Comparison of ENCODE assay signal across 9 cellular contexts in the genomic region with DNA sequence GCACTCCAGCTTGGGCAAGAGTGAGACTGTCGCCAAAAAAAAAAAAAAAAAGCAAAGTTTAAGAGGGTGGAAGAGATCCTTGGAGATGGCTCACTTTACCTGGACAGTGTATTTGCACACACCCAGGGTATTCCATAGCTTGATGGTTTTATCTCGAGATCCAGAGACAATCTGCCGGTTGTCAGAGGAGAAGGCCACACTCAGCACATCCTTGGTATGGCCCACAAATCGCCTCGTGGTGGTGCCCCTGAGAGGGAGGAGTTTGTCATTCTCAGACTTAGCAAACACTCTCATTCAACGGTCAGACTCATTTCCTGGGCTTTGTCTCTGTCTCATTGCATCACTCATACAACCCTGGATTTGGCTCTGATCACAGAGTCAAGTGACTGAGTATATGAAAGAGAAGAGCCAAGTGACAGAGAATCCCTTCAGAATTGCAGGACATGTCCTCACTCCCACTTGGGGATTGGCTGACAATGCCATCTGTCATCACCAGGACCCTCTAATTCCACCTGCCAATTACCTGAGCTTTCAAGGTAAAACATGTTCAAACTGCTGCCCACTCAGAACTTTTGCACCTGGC. TPM values are rescaled to one million over a fixed set of nuclear protein-coding genes. Genes with fewer than 3 reads are reported as not detected.
DNase-seq lines count a peak whose midpoint lies in the region; ATAC-seq and TF ChIP-seq lines count a peak whose summit lies in the region.
"Had no signal": no experiment of that assay in that cellular context is flagged by ENCODE, and none has a peak within 500 bp of the region (broad histone marks: within the 10 kb centered on the region; RNA-seq: fewer than 3 reads in every experiment).

No MANE protein-coding gene starts in this region.

- peak; percentile 82 for DNase-seq in activated effector memory CD4-positive, alpha-beta T cell treated with anti-CD3 and anti-CD28 coated beads, Interleukin-2, amount 50 U/mL, for 16 hours
- no peak for DNase-seq in activated effector memory CD4-positive, alpha-beta T cell treated with Interleukin-2 at 50 U/mL for 16 hours
- DNase-seq in activated CD4-positive, alpha-beta T cell treated with anti-CD3 and anti-CD28 coated beads, Interleukin-2, amount 10 ng/mL, durations not matched to agents 24 days and 14 days = peak; percentile 76
- DNase-seq in fibroblast of peridontal ligament (ENCODE audit: extremely low read depth) (peak; percentile 80), spleen (no peak), omental fat pad (ENCODE audit: low spot score) (no peak)
- no peak for DNase-seq in effector CD8-positive, alpha-beta T cell (lab: John Stamatoyannopoulos, UW)

- peaks cover 52% of the 10 kb centered on the region for H3K4me1 Mint-ChIP-seq in activated CD4-positive, alpha-beta T cell treated with anti-CD3 and anti-CD28 coated beads, Interleukin-2, amount 10 ng/mL, durations not matched to agents 24 days and 14 days

- TF ChIP-seq CTCF in spleen (IDR thresholded peaks at IDR 0.05 in 8 of 11, conservative IDR thresholded peaks at IDR 0.05 in 3 of 11) (no peak), omental fat pad (IDR thresholded peaks at IDR 0.05) (no peak)

- intact Hi-C loops in activated CD4-positive, alpha-beta T cell treated with anti-CD3 and anti-CD28 coated beads, Interleukin-2, amount 10 ng/mL, durations not matched to agents 24 days and 14 days (cut with micrococcal nuclease) = loop anchor here (5.0 kb wide), 1 partner anchor 1619 kb away; the partner anchor contains the start of gene HNRNPH1
- intact Hi-C loops in spleen (cut with DNase I; ENCODE audit: low total_unique reads) = loop anchor here (5.0 kb wide), 1 partner anchor 49 kb away; no protein-coding TSS in a partner anchor

- peak overlapping the region in 7 of 8 donors; percentile 19 to 98 (median 94) for H3K27ac ChIP-seq in spleen

- H3K9me3 ChIP-seq in spleen = no peaks in the 10 kb centered on the region
- H3K9me3 ChIP-seq: mucosa of descending colon had no signal

- H3K36me3 ChIP-seq in spleen = peaks cover 15 to 62% (median 58%) of the 10 kb centered on the region in 6 donors

- H3K4me1 ChIP-seq in spleen = peaks cover 32 to 89% (median 54%) of the 10 kb centered on the region in 6 donors

- peak overlapping the region; percentile 91 for H3K4me3 Mint-ChIP-seq in activated CD4-positive, alpha-beta T cell treated with anti-CD3 and anti-CD28 coated beads, Interleukin-2, amount 10 ng/mL, durations not matched to agents 24 days and 14 days

- peak overlapping the region; percentile 98 for H3K27ac Mint-ChIP-seq in activated CD4-positive, alpha-beta T cell treated with anti-CD3 and anti-CD28 coated beads, Interleukin-2, amount 10 ng/mL, durations not matched to agents 24 days and 14 days

- peaks cover 71% of the 10 kb centered on the region for H3K36me3 Mint-ChIP-seq in activated CD4-positive, alpha-beta T cell treated with anti-CD3 and anti-CD28 coated beads, Interleukin-2, amount 10 ng/mL, durations not matched to agents 24 days and 14 days (ENCODE audit: low read depth)

- no peak for TF ChIP-seq POLR2A in spleen (IDR thresholded peaks at IDR 0.05)

- peak overlapping the region in 5 of 8 donors; percentile 61 to 96 (median 82) for H3K4me3 ChIP-seq in spleen

- no peak for ATAC-seq in omental fat pad (ENCODE audit: low FRiP score)
- ATAC-seq in HG03139 (IDR thresholded peaks at IDR 0.05; ENCODE audit: unreplicated experiment) = no peak
- ATAC-seq: mucosa of descending colon had no signal

- no peaks in the 10 kb centered on the region for H3K9me3 Mint-ChIP-seq in activated CD4-positive, alpha-beta T cell treated with anti-CD3 and anti-CD28 coated beads, Interleukin-2, amount 10 ng/mL, durations not matched to agents 24 days and 14 days

- 23 to 36% (median 29%) methylated on average over 6 of the region's 6 CpGs for WGBS in spleen, 5 donors

- no peaks in the 10 kb centered on the region for H3K27me3 ChIP-seq in spleen (replicated peaks in 1 of 7)

- H3K27me3 Mint-ChIP-seq in activated CD4-positive, alpha-beta T cell treated with anti-CD3 and anti-CD28 coated beads, Interleukin-2, amount 10 ng/mL, durations not matched to agents 24 days and 14 days = no peaks in the 10 kb centered on the region

RNA-seq across cellular contexts. Expression of gene RACK1, which starts 2.2 kb away (rescaled TPM):
- total RNA-seq in activated CD4-positive, alpha-beta T cell treated with anti-CD3 and anti-CD28 coated beads, Interleukin-2, amount 10 ng/mL, durations not matched to agents 24 days and 14 days = 2,172 and 2,196 TPM in 2 replicates
- total RNA-seq in spleen (1,000 to 10,000 TPM; 1,202 to 2,949 (median 1,651) TPM), omental fat pad (1,000 to 10,000 TPM; 1,928 to 2,385 (median 2,165) TPM)
- 1,000 to 10,000 TPM; 2,379 to 3,598 (median 2,966) TPM for polyA plus RNA-seq in spleen

RNA-seq across cellular contexts. Expression of gene TRIM41, which starts 18.4 kb away (rescaled TPM):
- total RNA-seq in activated CD4-positive, alpha-beta T cell treated with anti-CD3 and anti-CD28 coated beads, Interleukin-2, amount 10 ng/mL, durations not matched to agents 24 days and 14 days = 31.6 and 35.2 TPM in 2 replicates
- total RNA-seq in spleen (10 to 100 TPM; 14.3 to 34.1 (median 26.6) TPM), omental fat pad (10 to 100 TPM in 3 of 4 donors, 1 to 10 TPM in 1; 9.8 to 16.4 (median 12.6) TPM)
- 10 to 100 TPM; 12.5 to 25.0 (median 24.1) TPM for polyA plus RNA-seq in spleen

RNA-seq across cellular contexts. Expression of gene TRIM52, which starts 19.5 kb away (rescaled TPM):
- total RNA-seq in activated CD4-positive, alpha-beta T cell treated with anti-CD3 and anti-CD28 coated beads, Interleukin-2, amount 10 ng/mL, durations not matched to agents 24 days and 14 days = 15.7 and 16.8 TPM in 2 replicates
- total RNA-seq in spleen (10 to 100 TPM; 18.9 to 44.0 (median 22.5) TPM), omental fat pad (10 to 100 TPM in 3 of 4 donors, 1 to 10 TPM in 1; 9.8 to 19.7 (median 14.5) TPM)
- polyA plus RNA-seq in spleen = 10 to 100 TPM; 11.6 to 19.7 (median 18.4) TPM

RNA-seq across cellular contexts. Expression of gene TRIM7, which starts 36.5 kb away (rescaled TPM):
- total RNA-seq in activated CD4-positive, alpha-beta T cell treated with anti-CD3 and anti-CD28 coated beads, Interleukin-2, amount 10 ng/mL, durations not matched to agents 24 days and 14 days = 2.7 TPM in 2 replicates
- 1 to 10 TPM in 6 of 7 donors, under 1 TPM in 1; 0.81 to 3.9 (median 1.9) TPM for total RNA-seq in spleen
- polyA plus RNA-seq in spleen = 1 to 10 TPM; 1.0 to 1.3 (median 1.2) TPM
- total RNA-seq in omental fat pad = 1 to 10 TPM in 2 of 4 donors, under 1 TPM in 2; 0.79 to 2.9 (median 1.1) TPM

Comparison
In these comparisons a context has a peak if more than half of its experiments do, and no peak if none do; other contexts are left out.
1. DNase-seq: peak in activated effector memory CD4-positive, alpha-beta T cell treated with anti-CD3 and anti-CD28 coated beads, Interleukin-2, amount 50 U/mL, for 16 hours (single experiment), activated CD4-positive, alpha-beta T cell treated with anti-CD3 and anti-CD28 coated beads, Interleukin-2, amount 10 ng/mL, durations not matched to agents 24 days and 14 days (single experiment) and fibroblast of peridontal ligament (single experiment); none in activated effector memory CD4-positive, alpha-beta T cell treated with Interleukin-2 at 50 U/mL for 16 hours (single experiment), spleen (single experiment), omental fat pad (single experiment) and effector CD8-positive, alpha-beta T cell (single experiment).